In genomic region chr1:30188999-30189398, GRCh38 we compare ENCODE assay signal across 22 cellular contexts.
"Had no signal": no experiment of that assay in that cellular context is flagged by ENCODE, and none has a peak within 500 bp of the region (broad histone marks: within the 10 kb centered on the region; RNA-seq: fewer than 3 reads in every experiment).

No MANE protein-coding gene starts in this region.

- DNase-seq: activated B cell treated with CpG ODN at 0.5 μM for 24 hours; activated CD4-positive, alpha-beta T cell treated with anti-CD3 and anti-CD28 coated beads, Interleukin-2, amount 50 U/mL, for 4 hours; activated gamma-delta T cell; activated naive CD4-positive, alpha-beta T cell treated with anti-CD3 and anti-CD28 coated beads, Interleukin-2, amount 10 ng/mL, durations not matched to agents 7 days and 5 days; activated T-cell treated with anti-CD3 and anti-CD28 coated beads, Interleukin-2, amount 50 U/mL, for 1 hour; amygdala; caudate nucleus; left ventricle myocardium superior; naive B cell; occipital lobe; right cardiac atrium; stimulated activated CD4-positive, alpha-beta T cell treated with anti-CD3 and anti-CD28 coated beads, Interleukin-15, amount 100 ng/mL, for 24 hours; stimulated activated CD4-positive, alpha-beta T cell treated with anti-CD3 and anti-CD28 coated beads, Interleukin-2, amount 100 ng/mL, for 24 hours; stimulated activated naive CD4-positive, alpha-beta T cell; T-helper 2 cell; testis; transverse colon; uterus had no signal

- H3K4me3 Mint-ChIP-seq: activated B cell treated with CpG ODN at 0.5 μM for 24 hours; activated naive CD4-positive, alpha-beta T cell treated with anti-CD3 and anti-CD28 coated beads, Interleukin-2, amount 10 ng/mL, durations not matched to agents 7 days and 5 days; activated T-helper 1 cell treated with anti-CD3 and anti-CD28 coated beads, Interleukin-12 subunit alpha, Interleukin-12 subunit beta, Interleukin-2, Interleukin-4 antibody, amounts not matched to agents 30 ng/mL and 10 ng/mL and 1 ng/mL, durations not matched to agents 14 hours and 24 hours and 36 hours; mesothelial cell of epicardium; naive B cell; neural crest cell had no signal

- H3K4me3 ChIP-seq: testis, transverse colon, uterus had no signal

- ATAC-seq: left ventricle myocardium superior, right cardiac atrium had no signal

- H3K27ac ChIP-seq: epithelial cell of prostate, testis, transverse colon, uterus had no signal

- H3K9me3 Mint-ChIP-seq: activated T-helper 1 cell treated with anti-CD3 and anti-CD28 coated beads, Interleukin-12 subunit alpha, Interleukin-12 subunit beta, Interleukin-2, Interleukin-4 antibody, amounts not matched to agents 30 ng/mL and 10 ng/mL and 1 ng/mL, durations not matched to agents 14 hours and 24 hours and 36 hours; mesothelial cell of epicardium; neural crest cell had no signal

- H3K36me3 ChIP-seq: transverse colon, uterus had no signal

- H3K36me3 Mint-ChIP-seq: activated naive CD4-positive, alpha-beta T cell treated with anti-CD3 and anti-CD28 coated beads, Interleukin-2, amount 10 ng/mL, durations not matched to agents 7 days and 5 days; mesothelial cell of epicardium; naive B cell had no signal

- H3K4me1 Mint-ChIP-seq: activated B cell treated with CpG ODN at 0.5 μM for 24 hours, mesothelial cell of epicardium, neural crest cell had no signal

- H3K27me3 ChIP-seq: testis, transverse colon, uterus had no signal

- H3K9me3 ChIP-seq: testis, transverse colon, uterus had no signal

- H3K27me3 Mint-ChIP-seq: activated B cell treated with CpG ODN at 0.5 μM for 24 hours had no signal

- H3K27ac Mint-ChIP-seq: activated B cell treated with CpG ODN at 0.5 μM for 24 hours; activated naive CD4-positive, alpha-beta T cell treated with anti-CD3 and anti-CD28 coated beads, Interleukin-2, amount 10 ng/mL, durations not matched to agents 7 days and 5 days; mesothelial cell of epicardium had no signal

- H3K4me1 ChIP-seq: testis, uterus had no signal
